Comparison of ENCODE assay signal across 8 cellular contexts in the genomic region with DNA sequence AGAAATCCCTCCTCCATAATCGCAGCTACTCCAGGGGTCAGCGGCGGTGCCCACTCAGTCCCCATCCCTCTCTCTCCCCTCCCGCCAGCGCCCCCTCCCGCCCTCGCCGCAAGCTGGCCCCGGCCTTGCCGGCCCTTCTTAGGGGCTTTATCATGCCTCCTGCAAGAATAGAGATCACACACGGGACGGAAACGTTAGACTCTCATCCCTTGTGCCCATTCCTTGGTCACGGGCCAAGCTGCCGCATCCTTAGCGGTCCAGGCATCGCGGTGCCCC. TPM values are rescaled to one million over a fixed set of nuclear protein-coding genes. Genes with fewer than 3 reads are reported as not detected.
DNase-seq lines count a peak whose midpoint lies in the region; ATAC-seq and TF ChIP-seq lines count a peak whose summit lies in the region.

No MANE protein-coding gene starts in this region.

- H3K79me2 ChIP-seq in SU-DHL-6 (ENCODE audit: insufficient read depth, low read length) (peaks cover 39% of the 10 kb centered on the region), smooth muscle cell (ENCODE audit: low read depth) (peaks cover 33% of the 10 kb centered on the region)

- H3K9ac ChIP-seq in SU-DHL-6 (ENCODE audit: low read length) = peak overlapping the region; percentile 44
- no peak overlapping the region for H3K9ac ChIP-seq in smooth muscle cell (ENCODE audit: low read depth)

- peak overlapping the region; percentile 46 for H3K4me3 ChIP-seq in SU-DHL-6 (ENCODE audit: insufficient read depth, low read length, poor library complexity, severe bottlenecking)
- peak overlapping the region in 9 of 10 donors; percentile 12 to 100 (median 36) for H3K4me3 ChIP-seq in heart right ventricle
- H3K4me3 ChIP-seq in smooth muscle cell = peak overlapping the region; percentile 34

- intact Hi-C loops in heart right ventricle (cut with DNase I) = loop anchor here in 6 of 10 donors (2.0 to 10.0 kb wide), 6 partner anchors 25 to 291 kb away; partner anchors contain the start of genes CERS5 (in 6 of the 6), LARP4 (in 1 of the 6) and SMARCD1 (in 1 of the 6)

- H3K27me3 ChIP-seq in SU-DHL-6 (ENCODE audit: low read length) = no peaks in the 10 kb centered on the region
- no peaks in the 10 kb centered on the region for H3K27me3 ChIP-seq in heart right ventricle
- H3K27me3 ChIP-seq in smooth muscle cell (ENCODE audit: low read depth) = no peaks in the 10 kb centered on the region

- peak; percentile 99 for TF ChIP-seq CTCF in SU-DHL-6 (IDR thresholded peaks at IDR 0.05; ENCODE audit: insufficient read depth, low read length, poor library complexity, severe bottlenecking)
- TF ChIP-seq CTCF in heart right ventricle (IDR thresholded peaks at IDR 0.05) = no peak
- TF ChIP-seq CTCF in smooth muscle cell (IDR thresholded peaks at IDR 0.05; ENCODE audit: borderline replicate concordance, insufficient read depth, poor library complexity, severe bottlenecking) = no peak

- no peaks in the 10 kb centered on the region for H3K9me3 Mint-ChIP-seq in T-helper 2 cell treated with Interferon-gamma antibody and Interleukin-4, amounts not matched to agents 5 μg/mL and 100 μg/mL, for 36 hours

- H3F3A ChIP-seq in SU-DHL-6 (ENCODE audit: insufficient read depth) (no peaks in the 10 kb centered on the region), smooth muscle cell (ENCODE audit: low read depth) (peaks cover 5% of the 10 kb centered on the region)

- no peaks in the 10 kb centered on the region for H3K9me3 ChIP-seq in SU-DHL-6 (ENCODE audit: insufficient read depth, low read length)
- no peaks in the 10 kb centered on the region for H3K9me3 ChIP-seq in heart right ventricle
- no peaks in the 10 kb centered on the region for H3K9me3 ChIP-seq in smooth muscle cell (replicated peaks; ENCODE audit: low read depth)

- 8 to 10% methylated on average over 18 of the region's 18 CpGs for WGBS in heart right ventricle, 2 donors
- WGBS in smooth muscle cell (ENCODE audit: low lambda C conversion rate) = 9% methylated on average over 17 of the region's 18 CpGs

- H3K4me1 ChIP-seq in heart right ventricle (peaks cover 16 to 63% (median 49%) of the 10 kb centered on the region in 9 donors), smooth muscle cell (ENCODE audit: low read depth) (peaks cover 17% of the 10 kb centered on the region)

- peak overlapping the region; percentile 99 for H3K4me3 Mint-ChIP-seq in T-helper 2 cell treated with Interferon-gamma antibody and Interleukin-4, amounts not matched to agents 5 μg/mL and 100 μg/mL, for 36 hours

- H4K20me1 ChIP-seq in SU-DHL-6 (ENCODE audit: low read depth, low read length) (no peaks in the 10 kb centered on the region), smooth muscle cell (ENCODE audit: low read depth) (no peaks in the 10 kb centered on the region)

- H3K27ac ChIP-seq in SU-DHL-6 (ENCODE audit: low read depth, low read length) (no peak overlapping the region), heart right ventricle (peak overlapping the region; percentile 47 to 96 (median 92)), smooth muscle cell (ENCODE audit: low read depth) (no peak overlapping the region)

- H3K4me2 ChIP-seq in SU-DHL-6 (ENCODE audit: low read depth, low read length, poor library complexity, severe bottlenecking) (peak overlapping the region; percentile 63), smooth muscle cell (peak overlapping the region; percentile 67)

- H3K36me3 ChIP-seq in SU-DHL-6 (ENCODE audit: low read length) (no peaks in the 10 kb centered on the region), heart right ventricle (peaks cover 0 to 24% (median 0%) of the 10 kb centered on the region in 9 donors), smooth muscle cell (ENCODE audit: low read depth) (no peaks in the 10 kb centered on the region)

- peak overlapping the region; percentile 100 for H3K27ac Mint-ChIP-seq in T-helper 2 cell treated with Interferon-gamma antibody and Interleukin-4, amounts not matched to agents 5 μg/mL and 100 μg/mL, for 36 hours

- ATAC-seq in heart right ventricle (peak; percentile 0 to 12 (median 0)), GM19467 (IDR thresholded peaks at IDR 0.05; ENCODE audit: unreplicated experiment) (no peak)

- H3K4me1 Mint-ChIP-seq in T-helper 2 cell treated with Interferon-gamma antibody and Interleukin-4, amounts not matched to agents 5 μg/mL and 100 μg/mL, for 36 hours (ENCODE audit: low read depth) = peaks cover 12% of the 10 kb centered on the region

- H3K9me2 ChIP-seq in SU-DHL-6 (replicated peaks; ENCODE audit: insufficient read depth, low read length) = no peaks in the 10 kb centered on the region

- no peaks in the 10 kb centered on the region for H3K27me3 Mint-ChIP-seq in T-helper 2 cell treated with Interferon-gamma antibody and Interleukin-4, amounts not matched to agents 5 μg/mL and 100 μg/mL, for 36 hours (ENCODE audit: low read depth)

- H3K36me3 Mint-ChIP-seq in T-helper 2 cell treated with Interferon-gamma antibody and Interleukin-4, amounts not matched to agents 5 μg/mL and 100 μg/mL, for 36 hours (ENCODE audit: low read depth) = peaks cover 19% of the 10 kb centered on the region

- DNase-seq in T-helper 2 cell treated with Interferon-gamma antibody and Interleukin-4, amounts not matched to agents 5 μg/mL and 100 μg/mL, for 36 hours (ENCODE audit: low spot score) = no peak
- no peak for DNase-seq in T-helper 2 cell
- no peak for DNase-seq in heart right ventricle
- DNase-seq in smooth muscle cell (lab: John Stamatoyannopoulos, UW; ENCODE audit: unreplicated experiment) = no peak
- no peak for DNase-seq in stimulated activated CD4-positive, alpha-beta T cell treated with anti-CD3 and anti-CD28 coated beads, Interleukin-4, amount 100 ng/mL, for 24 hours
- no peak for DNase-seq in NCI-H524 (lab: John Stamatoyannopoulos, UW)

- peak overlapping the region; percentile 95 for H2AFZ ChIP-seq in SU-DHL-6 (ENCODE audit: low read depth, low read length, severe bottlenecking)
- peak overlapping the region; percentile 8 for H2AFZ ChIP-seq in smooth muscle cell (ENCODE audit: low read depth)

RNA-seq across cellular contexts. Expression of gene COX14, which starts 0.7 kb away (rescaled TPM):
- total RNA-seq in heart right ventricle (100 to 1,000 TPM; 144 to 239 (median 170) TPM), smooth muscle cell (14.7 and 18.6 TPM in 2 replicates)
- polyA plus RNA-seq in heart right ventricle (100 to 1,000 TPM in 1 of 2 donors, 10 to 100 TPM in 1; 93.8 to 167 TPM), smooth muscle cell (67.9 and 71.3 TPM in 2 replicates)

RNA-seq across cellular contexts. Expression of gene GPD1, which starts 7.5 kb away (rescaled TPM):
- total RNA-seq in heart right ventricle = 10 to 100 TPM in 7 of 10 donors, 1 to 10 TPM in 3; 5.2 to 67.7 (median 15.5) TPM
- 10 to 100 TPM; 13.2 to 15.8 TPM for polyA plus RNA-seq in heart right ventricle
- not detected in 2 replicates for total RNA-seq in smooth muscle cell
- polyA plus RNA-seq in smooth muscle cell = 0.24 TPM in 1 of 2 replicates, not detected in the other

RNA-seq across cellular contexts. Expression of gene SMARCD1, which starts 26.2 kb away (rescaled TPM):
- total RNA-seq in heart right ventricle (10 to 100 TPM; 13.3 to 24.0 (median 17.4) TPM), smooth muscle cell (39.6 and 47.8 TPM in 2 replicates)
- polyA plus RNA-seq in heart right ventricle (10 to 100 TPM; 12.0 to 13.0 TPM), smooth muscle cell (24.1 and 28.3 TPM in 2 replicates)

RNA-seq across cellular contexts. Expression of gene ASIC1, which starts 54.0 kb away (rescaled TPM):
- total RNA-seq in heart right ventricle (1 to 10 TPM in 4 of 10 donors, under 1 TPM in 6; 0.17 to 1.6 (median 0.82) TPM), smooth muscle cell (0.36 and 0.45 TPM in 2 replicates)
- polyA plus RNA-seq in heart right ventricle (under 1 TPM; 0.59 to 0.74 TPM), smooth muscle cell (0.69 and 1.5 TPM in 2 replicates)

RNA-seq across cellular contexts. Expression of gene CERS5, which starts 55.8 kb away (rescaled TPM):
- 10 to 100 TPM in 8 of 10 donors, 1 to 10 TPM in 2; 8.3 to 15.6 (median 11.4) TPM for total RNA-seq in heart right ventricle
- polyA plus RNA-seq in heart right ventricle = 10 to 100 TPM; 19.2 to 51.7 TPM
- 53.5 and 58.1 TPM in 2 replicates for total RNA-seq in smooth muscle cell
- polyA plus RNA-seq in smooth muscle cell = 95.7 and 102 TPM in 2 replicates

Comparison
In these comparisons a context has a peak if more than half of its experiments do, and no peak if none do; other contexts are left out.
1. H3K27ac ChIP-seq: peak in heart right ventricle (10 of 10); none in SU-DHL-6 (single experiment) and smooth muscle cell (single experiment).
2. Peak in every context shown above with its lines, with median percentiles within 50 percentile points of each other: H3K4me3 ChIP-seq.